Comparison of ENCODE assay signal across 7 cellular contexts in genomic region chr15:50183112-50183794, GRCh38. TPM values are rescaled to one million over a fixed set of nuclear protein-coding genes. Genes with fewer than 3 reads are reported as not detected.
A peak's percentile ranks its signal among the peaks of the same experiment; 100 is the strongest.
DNase-seq lines count a peak whose midpoint lies in the region; ATAC-seq, FAIRE-seq and TF ChIP-seq lines count a peak whose summit lies in the region.

No MANE protein-coding gene starts in this region.

- H3K27me3 Mint-ChIP-seq in central memory CD8-positive, alpha-beta T cell, result no peaks in the 10 kb centered on the region

- peaks cover 24% of the 10 kb centered on the region for H3K4me1 Mint-ChIP-seq in central memory CD8-positive, alpha-beta T cell

- TF ChIP-seq POLR2A in lower leg skin (IDR thresholded peaks at IDR 0.05), result no peak

- intact Hi-C loops in lower leg skin (cut with DNase I; ENCODE audit: low total_unique reads), result no loop called here

- DNase-seq in KBM-7 (peak; percentile 52), small intestine (peak; percentile 15), inferior parietal cortex (ENCODE audit: extremely low spot score) (no peak), lower leg skin (ENCODE audit: low spot score in 2 of 2) (no peak)
- no peak for DNase-seq in central memory CD8-positive, alpha-beta T cell (ENCODE audit: low spot score in 2 of 2)

- ATAC-seq in GM21367 (IDR thresholded peaks at IDR 0.05; ENCODE audit: unreplicated experiment), result peak; percentile 45
- no peak for ATAC-seq in central memory CD8-positive, alpha-beta T cell (replicated peaks; ENCODE audit: extremely low read depth, poor library complexity, severe bottlenecking)
- no peak for ATAC-seq in HG02840 (IDR thresholded peaks at IDR 0.05; ENCODE audit: low FRiP score, unreplicated experiment)

- no peaks in the 10 kb centered on the region for H3K4me1 ChIP-seq in small intestine (ENCODE audit: control insufficient read depth in 2 of 2, insufficient read depth in 1 of 2, low read depth in 1 of 2, low read length in 1 of 2)

- no peak for TF ChIP-seq CTCF in lower leg skin (IDR thresholded peaks at IDR 0.05)

- H3K9me3 ChIP-seq in small intestine (ENCODE audit: control insufficient read depth, low read depth), result no peaks in the 10 kb centered on the region

- in situ Hi-C loops in KBM-7 (cut with MboI; ENCODE audit: low pct_unique_long_range_greater_than_20kb, low sequenced_read_pairs), result no loop called here

- H3K36me3 Mint-ChIP-seq in central memory CD8-positive, alpha-beta T cell (ENCODE audit: insufficient read depth), result peaks cover 2% of the 10 kb centered on the region

- H3K9me3 Mint-ChIP-seq in central memory CD8-positive, alpha-beta T cell, result no peaks in the 10 kb centered on the region

- no peaks in the 10 kb centered on the region for H3K36me3 ChIP-seq in small intestine (ENCODE audit: control insufficient read depth in 2 of 2, insufficient read depth in 2 of 2, low read length in 2 of 2)

- WGBS in small intestine, 3 donors, result 19 to 62% (median 29%) methylated on average over 2 of the region's 2 CpGs
- 73 to 82% methylated on average over 2 of the region's 2 CpGs for WGBS in lower leg skin, 2 donors

- H3K27ac Mint-ChIP-seq in central memory CD8-positive, alpha-beta T cell (ENCODE audit: low read depth), result peak overlapping the region; percentile 41

- FAIRE-seq in small intestine (lab: Jason Lieb, UNC), result no peak

- peak overlapping the region; percentile 96 for H3K4me3 Mint-ChIP-seq in central memory CD8-positive, alpha-beta T cell

- H3K4me3 ChIP-seq in small intestine (ENCODE audit: low read depth in 1 of 2, low read length in 2 of 2) (peak overlapping the region; percentile 50 to 88), lower leg skin (ENCODE audit: low read depth, poor library complexity, severe bottlenecking) (no peak overlapping the region)

- peaks cover 0 to 2% of the 10 kb centered on the region in 2 donors for H3K27me3 ChIP-seq in small intestine (ENCODE audit: control insufficient read depth in 2 of 2, insufficient read depth in 2 of 2, low read length in 2 of 2)

- no peak overlapping the region for H3K27ac ChIP-seq in small intestine (ENCODE audit: low read depth in 1 of 2, low read length in 1 of 2)

RNA-seq across cellular contexts. Expression of gene SLC27A2, which starts 1.3 kb away (rescaled TPM):
- polyA plus RNA-seq in small intestine, result 10 to 100 TPM in 1 of 3 donors, 1 to 10 TPM in 2; 4.3 to 15.7 (median 6.9) TPM
- 1 to 10 TPM in 2 of 4 donors, under 1 TPM in 2; 0.53 to 4.1 (median 1.3) TPM for total RNA-seq in lower leg skin

Comparison
In these comparisons a context has a peak if more than half of its experiments do, and no peak if none do; other contexts are left out.
1. DNase-seq: peak in KBM-7 (single experiment) and small intestine (single experiment); none in central memory CD8-positive, alpha-beta T cell (0 of 2), inferior parietal cortex (single experiment) and lower leg skin (0 of 2).